In the genomic region with DNA sequence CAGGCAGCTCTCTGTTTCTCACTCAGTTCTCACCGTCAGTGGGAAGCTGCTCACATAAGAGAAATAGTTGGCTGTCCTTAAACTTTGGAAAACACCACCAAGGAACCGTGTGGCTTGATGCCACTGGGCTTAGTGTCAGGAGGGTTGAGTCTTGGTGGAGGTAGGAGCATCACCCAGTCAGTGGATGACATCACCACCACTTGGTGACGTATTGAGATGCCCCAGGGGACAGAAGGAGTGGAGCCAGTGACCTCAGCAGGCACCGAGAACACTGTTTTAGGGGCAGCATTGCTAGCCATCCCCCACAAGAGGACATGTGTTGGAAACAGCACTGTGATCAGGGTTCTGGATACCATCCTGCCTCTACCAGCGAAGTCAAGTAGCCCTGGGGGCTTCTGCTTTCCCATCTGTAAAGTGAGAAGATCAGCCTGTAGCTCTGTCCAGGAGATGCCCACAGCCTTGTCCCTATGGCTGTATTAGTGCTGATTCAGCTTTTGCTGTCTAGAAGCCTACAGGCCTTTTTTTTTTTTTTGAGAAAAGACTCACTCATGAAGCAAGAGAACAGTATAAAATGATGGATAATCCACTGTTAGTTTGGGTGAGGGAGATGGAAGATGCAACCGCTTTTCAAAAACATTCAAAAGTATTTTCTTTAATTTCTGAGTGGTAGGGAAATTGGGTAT, we compare ENCODE assay signal across 23 cellular contexts.
"Had no signal": no experiment of that assay in that cellular context is flagged by ENCODE, and none has a peak within 500 bp of the region (broad histone marks: within the 10 kb centered on the region; RNA-seq: fewer than 3 reads in every experiment).

No MANE protein-coding gene starts in this region.

- H3K4me2 ChIP-seq: KMS-11, SK-N-SH had no signal

- H3K9ac ChIP-seq: KMS-11, SK-N-SH had no signal

- DNase-seq: Kasumi-1, MM.1S, NCI-H1092 treated with DMSO at 0.1 percent for 48 hours, NCI-H1436, NCI-H187, NCI-H2029, NCI-H2081 treated with DMSO at 0.1 percent for 48 hours, NCI-H2171, NCI-H226, NCI-H446, NCI-H510A, NCI-H524 treated with DMSO at 0.1 percent for 48 hours, NCI-H69, NCI-H774, Right ventricle myocardium superior, RPMI8226, SIG-M5, SK-N-SH, SW 1271 had no signal

- FAIRE-seq: HTR-8/SVneo, RCC 7860 had no signal

- H3K9me3 ChIP-seq: SK-N-SH had no signal

- H3K27ac ChIP-seq: HL-60, KMS-11 had no signal
